Comparison of ENCODE assay signal across 27 cellular contexts in the genomic region with DNA sequence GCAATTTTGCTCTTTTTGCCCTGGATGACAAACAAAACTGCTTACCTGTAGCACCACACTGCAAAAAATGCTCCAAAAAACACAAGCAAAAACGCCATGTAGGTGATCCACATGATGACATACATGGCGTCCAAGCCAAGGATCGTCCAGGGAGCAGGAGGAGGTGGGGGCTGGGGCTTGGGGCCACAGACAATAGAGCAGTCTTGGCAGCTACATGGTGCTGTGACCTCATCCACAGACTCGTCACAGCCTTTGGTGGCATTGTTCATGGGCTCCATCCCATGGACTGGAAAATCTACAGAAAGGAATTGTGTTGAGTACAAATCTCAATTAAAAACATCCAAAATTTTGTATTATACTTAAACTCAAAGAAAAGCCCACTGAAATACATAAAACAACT.
"Had no signal": no experiment of that assay in that cellular context is flagged by ENCODE, and none has a peak within 500 bp of the region (broad histone marks: within the 10 kb centered on the region; RNA-seq: fewer than 3 reads in every experiment).

No MANE protein-coding gene starts in this region.

- ATAC-seq: activated T-cell treated with anti-CD3 and anti-CD28 coated beads, Interleukin-2, amount 50 U/mL, for 4 hours; natural killer cell treated with Interleukin-12 subunit alpha and Interleukin-12 subunit beta and Interleukin-15 and Interleukin-18, amount 100 ng/mL, for 72 hours; right lobe of liver; stimulated activated effector memory CD8-positive, alpha-beta T cell treated with anti-CD3 and anti-CD28 coated beads, Interleukin-12 subunit alpha, Interleukin-12 subunit beta, amount 100 ng/mL, for 72 hours; T-helper 17 cell had no signal

- H3K27ac ChIP-seq: ascending aorta, coronary artery, epithelial cell of prostate, left ventricle myocardium inferior, ovary, right lobe of liver, skin epidermis, stomach, thoracic aorta, vagina had no signal

- H3K27me3 Mint-ChIP-seq: activated B cell treated with CpG ODN at 0.5 μM for 24 hours; activated naive CD4-positive, alpha-beta T cell treated with anti-CD3 and anti-CD28 coated beads, Interleukin-2, amount 10 ng/mL, durations not matched to agents 7 days and 5 days; central memory CD8-positive, alpha-beta T cell; natural killer cell treated with Interleukin-12 subunit alpha and Interleukin-12 subunit beta and Interleukin-15 and Interleukin-18, amount 100 ng/mL, for 72 hours; T-helper 17 cell; type B pancreatic cell had no signal

- H3K4me1 Mint-ChIP-seq: mesothelial cell of epicardium had no signal

- H3K27ac Mint-ChIP-seq: activated B cell treated with CpG ODN at 0.5 μM for 24 hours; activated naive CD4-positive, alpha-beta T cell treated with anti-CD3 and anti-CD28 coated beads, Interleukin-2, amount 10 ng/mL, durations not matched to agents 7 days and 5 days; activated T-helper 2 cell treated with anti-CD3 and anti-CD28 coated beads, Interferon-gamma antibody, Interleukin-2, Interleukin-4, amounts not matched to agents 10 μg/mL and 5 μg/mL and 100 μg/mL, durations not matched to agents 14 hours and 24 hours and 36 hours; stimulated activated effector memory CD8-positive, alpha-beta T cell treated with anti-CD3 and anti-CD28 coated beads, Interleukin-12 subunit alpha, Interleukin-12 subunit beta, amount 100 ng/mL, for 72 hours; type B pancreatic cell had no signal

- H3K4me3 Mint-ChIP-seq: activated B cell treated with CpG ODN at 0.5 μM for 24 hours; activated naive CD4-positive, alpha-beta T cell treated with anti-CD3 and anti-CD28 coated beads, Interleukin-2, amount 10 ng/mL, durations not matched to agents 7 days and 5 days; activated T-cell treated with anti-CD3 and anti-CD28 coated beads, Interleukin-2, amount 50 U/mL, for 4 hours; central memory CD8-positive, alpha-beta T cell; immature natural killer cell; mesothelial cell of epicardium; natural killer cell treated with Interleukin-12 subunit alpha and Interleukin-12 subunit beta and Interleukin-15 and Interleukin-18, amount 100 ng/mL, for 72 hours; stimulated activated effector memory CD8-positive, alpha-beta T cell treated with anti-CD3 and anti-CD28 coated beads, Interleukin-12 subunit alpha, Interleukin-12 subunit beta, amount 100 ng/mL, for 72 hours; T-helper 17 cell; type B pancreatic cell had no signal

- DNase-seq: activated B cell treated with CpG ODN at 0.5 μM for 24 hours; activated CD4-positive, alpha-beta T cell treated with anti-CD3 and anti-CD28 coated beads for 4 hours; activated CD4-positive, alpha-beta T cell treated with anti-CD3 and anti-CD28 coated beads, Interleukin-2, amount 50 U/mL, for 48 hours; activated CD8-positive, alpha-beta memory T cell treated with anti-CD3 and anti-CD28 coated beads, Interleukin-2, amount 50 U/mL, for 48 hours; activated naive CD4-positive, alpha-beta T cell treated with anti-CD3 and anti-CD28 coated beads, Interleukin-2, amount 10 ng/mL, durations not matched to agents 7 days and 5 days; activated T-cell treated with anti-CD3 and anti-CD28 coated beads, Interleukin-2, amount 50 U/mL, for 4 hours; immature natural killer cell; kidney glomerular epithelial cell; left ventricle myocardium inferior; ovary; right lobe of liver; stimulated activated CD4-positive, alpha-beta T cell treated with anti-CD3 and anti-CD28 coated beads, Interleukin-2, amount 100 ng/mL, for 24 hours; stomach; SW 1271; T-helper 17 cell had no signal

- H3K9me3 Mint-ChIP-seq: activated B cell treated with CpG ODN at 0.5 μM for 24 hours; activated naive CD4-positive, alpha-beta T cell treated with anti-CD3 and anti-CD28 coated beads, Interleukin-2, amount 10 ng/mL, durations not matched to agents 7 days and 5 days; activated T-cell treated with anti-CD3 and anti-CD28 coated beads, Interleukin-2, amount 50 U/mL, for 4 hours; activated T-helper 2 cell treated with anti-CD3 and anti-CD28 coated beads, Interferon-gamma antibody, Interleukin-2, Interleukin-4, amounts not matched to agents 10 μg/mL and 5 μg/mL and 100 μg/mL, durations not matched to agents 14 hours and 24 hours and 36 hours; central memory CD8-positive, alpha-beta T cell; immature natural killer cell; mesothelial cell of epicardium; natural killer cell treated with Interleukin-12 subunit alpha and Interleukin-12 subunit beta and Interleukin-15 and Interleukin-18, amount 100 ng/mL, for 72 hours; stimulated activated effector memory CD8-positive, alpha-beta T cell treated with anti-CD3 and anti-CD28 coated beads, Interleukin-12 subunit alpha, Interleukin-12 subunit beta, amount 100 ng/mL, for 72 hours; type B pancreatic cell had no signal
